Comparison of ENCODE assay signal across 19 cellular contexts in the genomic region with DNA sequence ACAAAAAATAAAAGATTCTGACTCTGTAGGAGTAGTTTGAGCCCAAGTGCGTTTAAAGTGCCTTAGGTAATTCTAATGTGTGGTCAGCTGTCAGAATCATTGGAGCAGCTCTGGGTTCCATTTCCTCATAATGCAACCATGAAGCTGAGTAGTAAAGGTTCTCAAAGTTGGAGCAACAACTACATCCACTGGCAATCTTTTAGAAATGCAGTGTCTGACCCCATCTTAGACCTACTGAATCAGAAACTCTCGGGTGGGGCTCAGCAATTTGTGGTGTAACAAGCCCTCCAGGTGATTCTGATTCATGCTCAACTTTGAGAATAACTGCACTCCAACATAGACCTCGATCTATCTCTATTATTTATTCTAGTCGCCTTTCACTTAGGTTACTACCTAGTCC. TPM values are rescaled to one million over a fixed set of nuclear protein-coding genes. Genes with fewer than 3 reads are reported as not detected.
DNase-seq lines count a peak whose midpoint lies in the region; ATAC-seq and TF ChIP-seq lines count a peak whose summit lies in the region.
"Had no signal": no experiment of that assay in that cellular context is flagged by ENCODE, and none has a peak within 500 bp of the region (broad histone marks: within the 10 kb centered on the region; RNA-seq: fewer than 3 reads in every experiment).

No MANE protein-coding gene starts in this region.

- no peak overlapping the region for H3K9ac ChIP-seq in OCI-LY3 (ENCODE audit: low read length)

- peaks cover 3% of the 10 kb centered on the region; the same call in 1 of the 2 replicates for H3K27me3 ChIP-seq in OCI-LY3 (ENCODE audit: low read depth, low read length)
- H3K27me3 ChIP-seq: adrenal gland, hepatocyte, sigmoid colon, upper lobe of left lung had no signal

- no peaks in the 10 kb centered on the region for H3K4me1 ChIP-seq in OCI-LY3 (ENCODE audit: low read length)
- H3K4me1 ChIP-seq: adrenal gland, sigmoid colon, upper lobe of left lung had no signal

- H4K20me1 ChIP-seq in OCI-LY3 (ENCODE audit: insufficient read depth, low read length), result no peaks in the 10 kb centered on the region

- no peak overlapping the region for H3K4me2 ChIP-seq in OCI-LY3 (ENCODE audit: low read length)
- H3K4me2 ChIP-seq: hepatocyte had no signal

- no peaks in the 10 kb centered on the region for H3K9me3 ChIP-seq in OCI-LY3 (ENCODE audit: insufficient read depth, low read length)
- H3K9me3 ChIP-seq: adrenal gland, sigmoid colon, upper lobe of left lung had no signal

- H3K4me3 ChIP-seq in OCI-LY3 (ENCODE audit: low read length), result no peak overlapping the region
- H3K4me3 ChIP-seq: adrenal gland, hepatocyte, sigmoid colon, upper lobe of left lung had no signal

- H3K79me2 ChIP-seq in OCI-LY3 (ENCODE audit: low read length), result no peaks in the 10 kb centered on the region
- H3K79me2 ChIP-seq: hepatocyte had no signal

- no peaks in the 10 kb centered on the region for H3K36me3 ChIP-seq in OCI-LY3 (replicated peaks; ENCODE audit: low read depth, low read length)
- H3K36me3 ChIP-seq: adrenal gland, sigmoid colon, upper lobe of left lung had no signal

- intact Hi-C loops in sciatic nerve (cut with DNase I), result no loop called here

- ATAC-seq in sciatic nerve (peak; percentile 68), GM19324 (IDR thresholded peaks at IDR 0.05; ENCODE audit: low FRiP score, unreplicated experiment) (no peak)
- ATAC-seq: Right ventricle myocardium inferior; stimulated activated effector memory CD8-positive, alpha-beta T cell treated with anti-CD3 and anti-CD28 coated beads, Interleukin-12 subunit alpha, Interleukin-12 subunit beta, amount 100 ng/mL, for 72 hours had no signal

- DNase-seq in NCI-H510A treated with DMSO at 0.1 percent for 48 hours (lab: John Stamatoyannopoulos, UW) (peak; percentile 21), NCI-H510A (lab: John Stamatoyannopoulos, UW) (no peak), fibroblast of peridontal ligament (ENCODE audit: extremely low read depth) (peak; percentile 29), sciatic nerve (ENCODE audit: low spot score) (no peak), putamen (ENCODE audit: low spot score) (no peak), NCI-H2171 treated with DMSO at 0.1 percent for 48 hours (lab: John Stamatoyannopoulos, UW) (no peak)
- DNase-seq: activated CD4-positive, alpha-beta T cell treated with anti-CD3 and anti-CD28 coated beads for 4 hours; adrenal gland; erythroblast; NCI-H1092; NCI-H524; sigmoid colon; upper lobe of left lung had no signal

- H2AFZ ChIP-seq in OCI-LY3 (ENCODE audit: low read depth, low read length), result no peak overlapping the region
- H2AFZ ChIP-seq: hepatocyte had no signal

- peak; percentile 46 for TF ChIP-seq CTCF in OCI-LY3 (IDR thresholded peaks at IDR 0.05; ENCODE audit: low read depth, low read length)

- no peak overlapping the region for H3K27ac ChIP-seq in OCI-LY3 (ENCODE audit: low read length)
- H3K27ac ChIP-seq: adrenal gland, hepatocyte, sigmoid colon, upper lobe of left lung had no signal

RNA-seq across cellular contexts. Expression of a gene that starts 7.6 kb away (rescaled TPM):
- 277 TPM for total RNA-seq in sciatic nerve
- total RNA-seq: T-helper 2 cell treated with Interferon-gamma antibody and Interleukin-4, amounts not matched to agents 100 ng/mL and 5 ng/mL, for 36 hours had no signal

Comparison
In these comparisons a context has a peak if more than half of its experiments do, and no peak if none do; other contexts are left out.
1. DNase-seq: peak in NCI-H510A treated with DMSO at 0.1 percent for 48 hours (single experiment) and fibroblast of peridontal ligament (single experiment); none in NCI-H510A (single experiment), sciatic nerve (single experiment), putamen (single experiment) and NCI-H2171 treated with DMSO at 0.1 percent for 48 hours (single experiment).